ENCODE assay signal across 9 cellular contexts in genomic region chr3:45567730-45568172, GRCh38. TPM values are rescaled to one million over a fixed set of nuclear protein-coding genes. Genes with fewer than 3 reads are reported as not detected.
A peak's percentile ranks its signal among the peaks of the same experiment; 100 is the strongest.
DNase-seq lines count a peak whose midpoint lies in the region; ATAC-seq and TF ChIP-seq lines count a peak whose summit lies in the region.
"Had no signal": no experiment of that assay in that cellular context is flagged by ENCODE, and none has a peak within 500 bp of the region (broad histone marks: within the 10 kb centered on the region; RNA-seq: fewer than 3 reads in every experiment).

No MANE protein-coding gene starts in this region.

- no peak overlapping the region for H3K4me2 ChIP-seq in SK-N-SH

- H3K79me2 ChIP-seq in SK-N-SH (ENCODE audit: insufficient read depth) = no peaks in the 10 kb centered on the region

- H3K4me1 ChIP-seq in SK-N-SH (ENCODE audit: control insufficient read depth in 1 of 2, insufficient read depth in 2 of 2, low read depth in 1 of 2, low read length in 1 of 2) = peaks cover 0 to 9% of the 10 kb centered on the region in 2 experiments; a peak in 2 of 4 replicates

- H4K20me1 ChIP-seq in SK-N-SH (ENCODE audit: insufficient read depth) = no peaks in the 10 kb centered on the region

- no peaks in the 10 kb centered on the region for H3K9me2 ChIP-seq in SK-N-SH

- H2AFZ ChIP-seq in SK-N-SH (ENCODE audit: low read depth) = no peak overlapping the region

- no peak overlapping the region for H3K4me3 ChIP-seq in SK-N-SH (ENCODE audit: low read depth in 2 of 2, low read length in 1 of 2)
- H3K4me3 ChIP-seq: skin epidermis had no signal

- no peak overlapping the region for H3K9ac ChIP-seq in SK-N-SH

- H3K9me3 Mint-ChIP-seq in activated CD4-positive, alpha-beta memory T cell treated with anti-CD3 and anti-CD28 coated beads, Interleukin-2, amount 10 ng/mL, durations not matched to agents 7 days and 5 days = no peaks in the 10 kb centered on the region
- no peaks in the 10 kb centered on the region for H3K9me3 Mint-ChIP-seq in HFFc6

- no peak for TF ChIP-seq EP300 in SK-N-SH (IDR thresholded peaks at IDR 0.05; ENCODE audit: borderline replicate concordance in 1 of 2, low read depth in 1 of 2, low read length in 1 of 2)

- no peaks in the 10 kb centered on the region for H3K36me3 ChIP-seq in SK-N-SH (replicated peaks in 1 of 2; ENCODE audit: control insufficient read depth in 1 of 2, insufficient read depth in 2 of 2, low read length in 1 of 2)

- CTCF ChIA-PET in SK-N-SH (lab: Yijun Ruan, JAX) = no interaction called here
- CTCF ChIA-PET in activated CD4-positive, alpha-beta memory T cell treated with anti-CD3 and anti-CD28 coated beads, Interleukin-2, amount 10 ng/mL, durations not matched to agents 7 days and 5 days (lab: Charles Lee) = no interaction called here

- no peak for ATAC-seq in SK-N-SH treated with all-trans-retinoic acid at 6 μM for 48 hours
- peak; percentile 70 for ATAC-seq in HG03108 (IDR thresholded peaks at IDR 0.05; ENCODE audit: unreplicated experiment)
- no peak for ATAC-seq in GM18858 (IDR thresholded peaks at IDR 0.05; ENCODE audit: unreplicated experiment)

- no peak for TF ChIP-seq RAD21 in SK-N-SH (IDR thresholded peaks at IDR 0.05; ENCODE audit: low read length)

- no peak overlapping the region for H3K27ac ChIP-seq in SK-N-SH (ENCODE audit: low read depth in 2 of 2, low read length in 1 of 2)

- DNase-seq in SK-N-SH = peak; percentile 35
- DNase-seq in activated CD4-positive, alpha-beta memory T cell treated with anti-CD3 and anti-CD28 coated beads, Interleukin-2, amount 10 ng/mL, durations not matched to agents 7 days and 5 days = peak; percentile 42
- peak; percentile 12 for DNase-seq in stimulated activated CD4-positive, alpha-beta T cell treated with anti-CD3 and anti-CD28 coated beads, Interleukin-4, amount 100 ng/mL, for 24 hours
- no peak for DNase-seq in dedifferentiated amniotic fluid mesenchymal stem cell (ENCODE audit: extremely low spot score)
- DNase-seq in HFFc6 = no peak

- no peaks in the 10 kb centered on the region for H3K36me3 Mint-ChIP-seq in activated CD4-positive, alpha-beta memory T cell treated with anti-CD3 and anti-CD28 coated beads, Interleukin-2, amount 10 ng/mL, durations not matched to agents 7 days and 5 days (ENCODE audit: low read depth)
- H3K36me3 Mint-ChIP-seq in HFFc6 (ENCODE audit: low read depth) = no peaks in the 10 kb centered on the region

- no peak overlapping the region for H3K4me3 Mint-ChIP-seq in activated CD4-positive, alpha-beta memory T cell treated with anti-CD3 and anti-CD28 coated beads, Interleukin-2, amount 10 ng/mL, durations not matched to agents 7 days and 5 days
- H3K4me3 Mint-ChIP-seq in HFFc6 = no peak overlapping the region

- no peaks in the 10 kb centered on the region for H3K27me3 Mint-ChIP-seq in activated CD4-positive, alpha-beta memory T cell treated with anti-CD3 and anti-CD28 coated beads, Interleukin-2, amount 10 ng/mL, durations not matched to agents 7 days and 5 days
- H3K27me3 Mint-ChIP-seq in HFFc6 (ENCODE audit: insufficient read depth) = peaks cover 1% of the 10 kb centered on the region

- peaks cover 32% of the 10 kb centered on the region for H3K4me1 Mint-ChIP-seq in activated CD4-positive, alpha-beta memory T cell treated with anti-CD3 and anti-CD28 coated beads, Interleukin-2, amount 10 ng/mL, durations not matched to agents 7 days and 5 days
- H3K4me1 Mint-ChIP-seq in HFFc6 (ENCODE audit: low read depth) = peaks cover 13% of the 10 kb centered on the region; the same call in 1 of the 2 replicates

- 0 out of 2 replicates have a peak, but pooled peaks cover 3% of the 10 kb centered on the region for H3K9me3 ChIP-seq in SK-N-SH

- H3K27me3 ChIP-seq in SK-N-SH (ENCODE audit: insufficient read depth) = no peaks in the 10 kb centered on the region

- H3K27ac Mint-ChIP-seq in activated CD4-positive, alpha-beta memory T cell treated with anti-CD3 and anti-CD28 coated beads, Interleukin-2, amount 10 ng/mL, durations not matched to agents 7 days and 5 days = peak overlapping the region; percentile 68
- no peak overlapping the region for H3K27ac Mint-ChIP-seq in HFFc6

- 82% methylated on average over 8 of the region's 8 CpGs for WGBS in SK-N-SH (ENCODE audit: low lambda C conversion rate)

- no peaks in the 10 kb centered on the region for H3F3A ChIP-seq in SK-N-SH (replicated peaks; ENCODE audit: insufficient read depth)

- no peak for TF ChIP-seq CTCF in SK-N-SH (IDR thresholded peaks at IDR 0.05)
- no peak for TF ChIP-seq CTCF in HFFc6 (IDR thresholded peaks at IDR 0.05)

- POLR2A ChIA-PET in SK-N-SH (lab: Yijun Ruan, JAX) = no interaction called here
- POLR2A ChIA-PET in activated CD4-positive, alpha-beta memory T cell treated with anti-CD3 and anti-CD28 coated beads, Interleukin-2, amount 10 ng/mL, durations not matched to agents 7 days and 5 days (lab: Charles Lee) = no interaction called here

TF ChIP-seq in SK-N-SH, 30 proteins besides CTCF, POLR2A, EP300 and RAD21:
- TF ChIP-seq GATA2 (CRISPR knock-in tag; IDR thresholded peaks at IDR 0.05) (peak; percentile 30; the same call in 1 of the 2 replicates), PBX3 (IDR thresholded peaks at IDR 0.05) (no peak)

TF ChIP-seq in SK-N-SH treated with all-trans-retinoic acid at 6 μM for 48 hours, 23 proteins besides CTCF, POLR2A, EP300 and RAD21:
- TF ChIP-seq CSRNP3 (CRISPR knock-in tag; IDR thresholded peaks at IDR 0.05) = no peak
- no peak for TF ChIP-seq TCF4 (CRISPR knock-in tag; IDR thresholded peaks at IDR 0.05; ENCODE audit: borderline replicate concordance)
- no peak for TF ChIP-seq ZFP30 (CRISPR knock-in tag; IDR thresholded peaks at IDR 0.05)
- no peak for TF ChIP-seq ZC3H10 (CRISPR knock-in tag; IDR thresholded peaks at IDR 0.05)
- no peak for TF ChIP-seq TOX (CRISPR knock-in tag; IDR thresholded peaks at IDR 0.05; ENCODE audit: borderline replicate concordance)
- no peak for TF ChIP-seq TSHZ2 (CRISPR knock-in tag; IDR thresholded peaks at IDR 0.05)

RNA-seq across cellular contexts. Expression of gene LIMD1, which starts 26.8 kb away (rescaled TPM):
- polyA plus RNA-seq in SK-N-SH (2012; rRNA removed) = 7.6 and 10.5 TPM in 2 replicates
- polyA plus RNA-seq in SK-N-SH (2012; cell fraction: cytosol; rRNA removed) = 2.7 and 5.0 TPM in 2 replicates
- polyA plus RNA-seq in SK-N-SH (2012; cell fraction: nucleus; rRNA removed) = 22.5 and 25.5 TPM in 2 replicates
- total RNA-seq in activated CD4-positive, alpha-beta memory T cell treated with anti-CD3 and anti-CD28 coated beads, Interleukin-2, amount 10 ng/mL, durations not matched to agents 7 days and 5 days = 10 to 100 TPM; 39.9 to 41.0 TPM
- total RNA-seq in HFFc6 (2021; fragmentation: NEBNext Ultra II Directional; extraction: Animal tissue kit (Norgen Biotek cat#: 25700)) = 10 to 100 TPM; 25.0 to 34.8 (median 27.2) TPM

Comparison
In these comparisons a context has a peak if more than half of its experiments do, and no peak if none do; other contexts are left out.
1. DNase-seq: peak in SK-N-SH (single experiment), activated CD4-positive, alpha-beta memory T cell treated with anti-CD3 and anti-CD28 coated beads, Interleukin-2, amount 10 ng/mL, durations not matched to agents 7 days and 5 days (single experiment) and stimulated activated CD4-positive, alpha-beta T cell treated with anti-CD3 and anti-CD28 coated beads, Interleukin-4, amount 100 ng/mL, for 24 hours (single experiment); none in dedifferentiated amniotic fluid mesenchymal stem cell (single experiment) and HFFc6 (single experiment).